ENCODE assay signal across 8 cellular contexts in genomic region chr20:44187054-44187762, GRCh38. TPM values are rescaled to one million over a fixed set of nuclear protein-coding genes. Genes with fewer than 3 reads are reported as not detected.
A peak's percentile ranks its signal among the peaks of the same experiment; 100 is the strongest.
DNase-seq lines count a peak whose midpoint lies in the region; ATAC-seq and TF ChIP-seq lines count a peak whose summit lies in the region.

JPH2 (minus strand) TSS chr20:44187188; CDS start chr20:44186705, 483 bp downstream.

- no peaks in the 10 kb centered on the region for H3K9me2 ChIP-seq in PC-3 (replicated peaks; ENCODE audit: low read length)

- peak within 1 kb of the TSS; percentile 53 for H3K9ac ChIP-seq in PC-3 (ENCODE audit: low read length)
- peak within 1 kb of the TSS; percentile 96 for H3K9ac ChIP-seq in muscle layer of colon (ENCODE audit: low read length)

- peak within 1 kb of the TSS; percentile 74 for H2AFZ ChIP-seq in PC-3 (ENCODE audit: low read length)

- H3K4me3 ChIP-seq in BJ (ENCODE audit: low read depth, low read length) (peak within 1 kb of the TSS; percentile 44), PC-3 (ENCODE audit: low read length) (peak within 1 kb of the TSS; percentile 41; the same call in 1 of the 2 replicates), muscle layer of colon (ENCODE audit: low read depth in 1 of 2, low read length in 2 of 2) (peak within 1 kb of the TSS; percentile 67 to 88)

- POLR2A ChIA-PET in BJ (lab: Charles Lee) (interaction anchor here (1.1 kb wide), 1 partner anchor 70 kb away, joined by 3 read pairs; no protein-coding TSS in a partner anchor), PC-3 (lab: Charles Lee; ENCODE audit: unreplicated experiment) (interaction anchor here (0.6 to 1.5 kb wide), 3 partner anchors 9 to 67 kb away, joined by 3 to 8 read pairs (median 3); no protein-coding TSS in a partner anchor)

- H4K20me1 ChIP-seq in PC-3 (ENCODE audit: low read length), result no peaks in the 10 kb centered on the region

- H3K36me3 ChIP-seq in BJ (ENCODE audit: control insufficient read depth, insufficient read depth, low read length) (no peaks in the 10 kb centered on the region), PC-3 (ENCODE audit: low read depth, low read length) (no peaks in the 10 kb centered on the region), muscle layer of colon (ENCODE audit: insufficient read depth, low read length) (peaks cover 4% of the 10 kb centered on the region)

- H3K27ac ChIP-seq in PC-3 (ENCODE audit: low read length), result peak within 1 kb of the TSS; percentile 78
- H3K27ac ChIP-seq in epithelial cell of prostate, result peak within 1 kb of the TSS; percentile 53
- peak within 1 kb of the TSS; percentile 84 for H3K27ac ChIP-seq in muscle layer of colon (ENCODE audit: low read depth, low read length)

- TF ChIP-seq CTCF in BJ (IDR thresholded peaks at IDR 0.05; ENCODE audit: insufficient read depth, low read depth, low read length), result no peak
- TF ChIP-seq CTCF in PC-3 (conservative IDR thresholded peaks at IDR 0.05; ENCODE audit: low read depth, low read length), result no peak

- H3F3A ChIP-seq in PC-3 (ENCODE audit: low read length, unreplicated experiment), result no peaks in the 10 kb centered on the region

- TSS peak; percentile 27 for BruUV-seq in PC-3 (replicated peaks; lab: Mats Ljungman, UMichigan)

- DNase-seq in BJ (ENCODE audit: low read depth), result peak; percentile 63
- DNase-seq in PC-3, result peak; percentile 91
- DNase-seq in epithelial cell of prostate (ENCODE audit: low read depth, low spot score), result no peak
- no peak for DNase-seq in NCI-H69 (lab: John Stamatoyannopoulos, UW)
- DNase-seq in NCI-H1417 treated with DMSO at 0.1 percent for 48 hours (lab: John Stamatoyannopoulos, UW), result no peak
- DNase-seq in medulla oblongata (ENCODE audit: extremely low spot score), result no peak

- CTCF ChIA-PET in BJ (lab: Yijun Ruan, JAX), result interaction anchor here (0.8 to 8.2 kb wide), 12 partner anchors 8 to 74 kb away, joined by 3 to 307 read pairs (median 4); no protein-coding TSS in a partner anchor
- CTCF ChIA-PET in PC-3 (lab: Charles Lee), result interaction anchor here (1.5 to 4.2 kb wide), 2 partner anchors 21 to 70 kb away, joined by 10 to 85 read pairs; no protein-coding TSS in a partner anchor

- intact Hi-C loops in PC-3 (cut with micrococcal nuclease), result no loop called here

- H3K4me2 ChIP-seq in PC-3 (ENCODE audit: low read length), result peak within 1 kb of the TSS; percentile 66

- H3K4me1 ChIP-seq in PC-3 (ENCODE audit: insufficient read depth, low read length), result peaks cover 41% of the 10 kb centered on the region
- peaks cover 37% of the 10 kb centered on the region for H3K4me1 ChIP-seq in muscle layer of colon (ENCODE audit: insufficient read depth, low read length)

- no peaks in the 10 kb centered on the region for H3K9me3 ChIP-seq in PC-3 (ENCODE audit: low read length)
- H3K9me3 ChIP-seq in muscle layer of colon (ENCODE audit: low read length), result no peaks in the 10 kb centered on the region

- H3K79me2 ChIP-seq in PC-3 (ENCODE audit: low read length), result peaks cover 29% of the 10 kb centered on the region

- ATAC-seq in PC-3, result peak; percentile 72
- ATAC-seq in GM18870 (IDR thresholded peaks at IDR 0.05; ENCODE audit: unreplicated experiment), result no peak

- H3K27me3 ChIP-seq in BJ (ENCODE audit: control insufficient read depth, insufficient read depth, low read length) (no peaks in the 10 kb centered on the region; the same call in 1 of the 2 replicates), PC-3 (ENCODE audit: low read length) (no peaks in the 10 kb centered on the region), muscle layer of colon (ENCODE audit: control insufficient read depth in 1 of 2, insufficient read depth in 2 of 2, low read length in 2 of 2) (no peaks in the 10 kb centered on the region)

RNA-seq across cellular contexts. Expression of gene JPH2, which starts in this region (rescaled TPM):
- 9.5 and 14.7 TPM in 2 replicates for polyA plus RNA-seq in BJ (2011; rRNA removed)
- polyA minus RNA-seq in BJ (2011; rRNA and poly(A)+ RNA removed), result 12.7 and 13.1 TPM in 2 replicates
- 15.5 and 15.8 TPM in 2 replicates for total RNA-seq in PC-3 (2014; rRNA removed)

Comparison
In these comparisons a context has a peak if more than half of its experiments do, and no peak if none do; other contexts are left out.
1. DNase-seq: peak in BJ (single experiment) and PC-3 (single experiment); none in epithelial cell of prostate (single experiment), NCI-H69 (single experiment), NCI-H1417 treated with DMSO at 0.1 percent for 48 hours (single experiment) and medulla oblongata (single experiment).
2. Peak in every context shown above with its lines, with median percentiles within 50 percentile points of each other: H3K4me3 ChIP-seq and H3K27ac ChIP-seq.